In genomic region chrX:45845142-45845541, GRCh38 we compare ENCODE assay signal across 20 cellular contexts.
DNase-seq lines count a peak whose midpoint lies in the region; ATAC-seq lines count a peak whose summit lies in the region.
"Had no signal": no experiment of that assay in that cellular context is flagged by ENCODE, and none has a peak within 500 bp of the region (broad histone marks: within the 10 kb centered on the region; RNA-seq: fewer than 3 reads in every experiment).

No MANE protein-coding gene starts in this region.

- POLR2A ChIA-PET in activated CD4-positive, alpha-beta memory T cell treated with anti-CD3 and anti-CD28 coated beads, Interleukin-2, amount 10 ng/mL, durations not matched to agents 7 days and 5 days (lab: Charles Lee), result interaction anchor here (0.9 to 5.2 kb wide), 6 partner anchors 13 to 87 kb away, joined by 3 to 25 read pairs (median 4); no protein-coding TSS in a partner anchor

- CTCF ChIA-PET in activated CD4-positive, alpha-beta memory T cell treated with anti-CD3 and anti-CD28 coated beads, Interleukin-2, amount 10 ng/mL, durations not matched to agents 7 days and 5 days (lab: Charles Lee), result interaction anchor here (1.4 to 2.0 kb wide), 3 partner anchors 43 to 330 kb away, joined by 3 to 11 read pairs (median 3); no protein-coding TSS in a partner anchor

- H3K4me1 Mint-ChIP-seq in activated T-cell treated with anti-CD3 and anti-CD28 coated beads, Interleukin-2, amount 50 U/mL, for 24 hours (ENCODE audit: low read depth), result peaks cover 57% of the 10 kb centered on the region
- peaks cover 18 to 41% (median 36%) of the 10 kb centered on the region in 4 donors for H3K4me1 Mint-ChIP-seq in CD4-positive, CD25-positive, alpha-beta regulatory T cell
- peaks cover 67% of the 10 kb centered on the region for H3K4me1 Mint-ChIP-seq in activated CD4-positive, alpha-beta memory T cell treated with anti-CD3 and anti-CD28 coated beads, Interleukin-2, amount 10 ng/mL, durations not matched to agents 7 days and 5 days

- no peaks in the 10 kb centered on the region for H3K27me3 ChIP-seq in CD4-positive, CD25-positive, alpha-beta regulatory T cell (ENCODE audit: control insufficient read depth, insufficient read depth, low read length)
- H3K27me3 ChIP-seq in MG63, result no peaks in the 10 kb centered on the region
- H3K27me3 ChIP-seq: SJCRH30 had no signal

- H3K36me3 ChIP-seq in CD4-positive, CD25-positive, alpha-beta regulatory T cell (ENCODE audit: control insufficient read depth, insufficient read depth, low read length), result no peaks in the 10 kb centered on the region
- H3K36me3 ChIP-seq in MG63, result peaks cover 51% of the 10 kb centered on the region
- H3K36me3 ChIP-seq: SJCRH30 had no signal

- peak in 1 of 2 donors; percentile 23 for ATAC-seq in CD4-positive, CD25-positive, alpha-beta regulatory T cell (ENCODE audit: low read depth in 2 of 2)
- peak; percentile 72 for ATAC-seq in GM18868 (IDR thresholded peaks at IDR 0.05; ENCODE audit: unreplicated experiment)

- H3K4me1 ChIP-seq in CD4-positive, CD25-positive, alpha-beta regulatory T cell (ENCODE audit: control insufficient read depth, insufficient read depth, low read length, poor library complexity, severe bottlenecking), result peaks cover 20% of the 10 kb centered on the region
- H3K4me1 ChIP-seq: Caco-2 had no signal

- H3K4me3 Mint-ChIP-seq in activated T-cell treated with anti-CD3 and anti-CD28 coated beads, Interleukin-2, amount 50 U/mL, for 24 hours, result peak overlapping the region; percentile 35
- H3K4me3 Mint-ChIP-seq in CD4-positive, CD25-positive, alpha-beta regulatory T cell, result peak overlapping the region; percentile 3 to 68 (median 34)
- no peak overlapping the region for H3K4me3 Mint-ChIP-seq in activated CD4-positive, alpha-beta memory T cell treated with anti-CD3 and anti-CD28 coated beads, Interleukin-2, amount 10 ng/mL, durations not matched to agents 7 days and 5 days
- H3K4me3 Mint-ChIP-seq: IgD-negative memory B cell had no signal

- H3K4me3 ChIP-seq in CD4-positive, CD25-positive, alpha-beta regulatory T cell (ENCODE audit: low read depth, low read length), result peak overlapping the region; percentile 32
- H3K4me3 ChIP-seq in MG63, result no peak overlapping the region
- H3K4me3 ChIP-seq: GM23248, SJCRH30 had no signal

- no peak overlapping the region for H3K27ac ChIP-seq in CD4-positive, CD25-positive, alpha-beta regulatory T cell (ENCODE audit: insufficient read depth, low read length, poor library complexity, severe bottlenecking)
- H3K27ac ChIP-seq: C4-2B, GM23248, HL-60, RWPE1, SJCRH30 had no signal

- H3K9me3 Mint-ChIP-seq in activated T-cell treated with anti-CD3 and anti-CD28 coated beads, Interleukin-2, amount 50 U/mL, for 24 hours, result no peaks in the 10 kb centered on the region
- peaks cover 0 to 4% (median 0%) of the 10 kb centered on the region in 7 donors for H3K9me3 Mint-ChIP-seq in CD4-positive, CD25-positive, alpha-beta regulatory T cell
- H3K9me3 Mint-ChIP-seq in activated CD4-positive, alpha-beta memory T cell treated with anti-CD3 and anti-CD28 coated beads, Interleukin-2, amount 10 ng/mL, durations not matched to agents 7 days and 5 days, result no peaks in the 10 kb centered on the region
- H3K9me3 Mint-ChIP-seq: IgD-negative memory B cell had no signal

- H3K9me3 ChIP-seq in CD4-positive, CD25-positive, alpha-beta regulatory T cell (ENCODE audit: control insufficient read depth in 2 of 2, low read length in 2 of 2), result no peaks in the 10 kb centered on the region
- no peaks in the 10 kb centered on the region for H3K9me3 ChIP-seq in MG63
- H3K9me3 ChIP-seq: Caco-2, SJCRH30 had no signal

- H3K27ac Mint-ChIP-seq in activated T-cell treated with anti-CD3 and anti-CD28 coated beads, Interleukin-2, amount 50 U/mL, for 24 hours, result peak overlapping the region; percentile 77
- H3K27ac Mint-ChIP-seq in CD4-positive, CD25-positive, alpha-beta regulatory T cell, result peak overlapping the region in 1 of 3 donors; percentile 40
- H3K27ac Mint-ChIP-seq in activated CD4-positive, alpha-beta memory T cell treated with anti-CD3 and anti-CD28 coated beads, Interleukin-2, amount 10 ng/mL, durations not matched to agents 7 days and 5 days, result peak overlapping the region; percentile 72
- H3K27ac Mint-ChIP-seq: IgD-negative memory B cell had no signal

- H3K27me3 Mint-ChIP-seq in activated T-cell treated with anti-CD3 and anti-CD28 coated beads, Interleukin-2, amount 50 U/mL, for 24 hours, result peaks cover 41% of the 10 kb centered on the region
- H3K27me3 Mint-ChIP-seq in CD4-positive, CD25-positive, alpha-beta regulatory T cell, result no peaks in the 10 kb centered on the region
- no peaks in the 10 kb centered on the region for H3K27me3 Mint-ChIP-seq in activated CD4-positive, alpha-beta memory T cell treated with anti-CD3 and anti-CD28 coated beads, Interleukin-2, amount 10 ng/mL, durations not matched to agents 7 days and 5 days

- no peak for DNase-seq in activated T-cell treated with anti-CD3 and anti-CD28 coated beads, Interleukin-2, amount 50 U/mL, for 24 hours
- no peak for DNase-seq in activated T-cell treated with anti-CD3 and anti-CD28 coated beads, Interleukin-2, amount 50 U/mL, for 1 hour
- peak in 1 of 3 donors; percentile 36 for DNase-seq in CD4-positive, CD25-positive, alpha-beta regulatory T cell
- no peak for DNase-seq in activated CD4-positive, alpha-beta memory T cell treated with anti-CD3 and anti-CD28 coated beads, Interleukin-2, amount 10 ng/mL, durations not matched to agents 7 days and 5 days
- DNase-seq in germinal center (ENCODE audit: low spot score) (no peak), MG63 (no peak), NAMALWA (ENCODE audit: low spot score) (no peak)
- DNase-seq: Caco-2, DMS153, GM23248, Kasumi-1, NCI-H1105 treated with DMSO at 0.1 percent for 48 hours, NCI-H1694 treated with DMSO at 0.1 percent for 48 hours, NCI-H446, SJCRH30 had no signal

- peaks cover 91% of the 10 kb centered on the region for H3K36me3 Mint-ChIP-seq in activated T-cell treated with anti-CD3 and anti-CD28 coated beads, Interleukin-2, amount 50 U/mL, for 24 hours (ENCODE audit: low read depth)
- H3K36me3 Mint-ChIP-seq in CD4-positive, CD25-positive, alpha-beta regulatory T cell, result no peaks in the 10 kb centered on the region
- peaks cover 59% of the 10 kb centered on the region for H3K36me3 Mint-ChIP-seq in activated CD4-positive, alpha-beta memory T cell treated with anti-CD3 and anti-CD28 coated beads, Interleukin-2, amount 10 ng/mL, durations not matched to agents 7 days and 5 days (ENCODE audit: low read depth)
- H3K36me3 Mint-ChIP-seq: IgD-negative memory B cell had no signal
